ENCODE assay signal across 7 cellular contexts in the genomic region with DNA sequence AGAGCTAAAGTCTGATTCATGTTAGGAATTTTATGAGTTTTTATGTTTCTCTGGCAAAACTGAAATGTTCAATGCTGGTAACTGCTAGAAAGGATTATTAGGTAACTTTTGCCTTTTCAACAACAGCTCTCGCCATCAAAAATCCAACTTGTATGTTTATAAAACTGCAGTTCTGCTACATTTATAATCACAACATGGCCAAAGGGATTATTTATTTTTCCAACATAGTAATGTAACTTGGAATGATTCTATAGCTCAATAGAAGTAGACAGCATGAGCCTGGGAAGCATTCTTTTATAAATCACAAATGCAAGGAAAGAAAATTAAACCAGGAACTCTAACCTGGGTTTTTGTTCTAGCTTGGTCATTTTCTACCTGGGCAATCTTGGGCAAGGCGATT.
"Had no signal": no experiment of that assay in that cellular context is flagged by ENCODE, and none has a peak within 500 bp of the region (broad histone marks: within the 10 kb centered on the region; RNA-seq: fewer than 3 reads in every experiment).

No MANE protein-coding gene starts in this region.

- DNase-seq: KBM-7, KG1 had no signal

- H3K27ac ChIP-seq: HL-60, KMS-11 had no signal

- FAIRE-seq: HepG2, HTR-8/SVneo, K562 had no signal

- H3K9ac ChIP-seq: KMS-11 had no signal

- ATAC-seq: HepG2, K562 had no signal

- H3K4me3 ChIP-seq: K562 had no signal

- H3K4me2 ChIP-seq: KMS-11 had no signal
